Comparison of ENCODE assay signal across 8 cellular contexts in genomic region chr19:31350033-31350692, GRCh38. TPM values are rescaled to one million over a fixed set of nuclear protein-coding genes. Genes with fewer than 3 reads are reported as not detected.
DNase-seq lines count a peak whose midpoint lies in the region; ATAC-seq, FAIRE-seq and TF ChIP-seq lines count a peak whose summit lies in the region.

No MANE protein-coding gene starts in this region.

- no peak overlapping the region for H3K27ac Mint-ChIP-seq in astrocyte (ENCODE audit: unreplicated experiment)

- peaks cover 29% of the 10 kb centered on the region for H3K27me3 Mint-ChIP-seq in astrocyte (ENCODE audit: low read depth, unreplicated experiment)

- no peak for ATAC-seq in GM19023 (IDR thresholded peaks at IDR 0.05; ENCODE audit: unreplicated experiment)
- no peak for ATAC-seq in activated CD4-positive, CD25-positive, alpha-beta regulatory T cell treated with anti-CD3 and anti-CD28 coated beads, Interleukin-2, amount 50 U/mL, for 24 hours
- no peak for ATAC-seq in GM18858 (IDR thresholded peaks at IDR 0.05; ENCODE audit: unreplicated experiment)

- TF ChIP-seq CTCF in astrocyte (IDR thresholded peaks at IDR 0.05; ENCODE audit: insufficient read depth, low read depth, low read length) (no peak), keratinocyte (optimal IDR thresholded peaks at IDR 0.05 in 1 of 3, IDR thresholded peaks at IDR 0.05 in 1 of 3, conservative IDR thresholded peaks at IDR 0.05 in 1 of 3; ENCODE audit: extremely low read depth in 1 of 3, insufficient read depth in 2 of 3, low read length in 3 of 3) (no peak), suprapubic skin (IDR thresholded peaks at IDR 0.05) (no peak)

- no peak for TF ChIP-seq POLR2A in suprapubic skin (IDR thresholded peaks at IDR 0.05)

- no peaks in the 10 kb centered on the region for H3K9me3 ChIP-seq in astrocyte (ENCODE audit: insufficient read depth, low read depth, low read length)
- no peaks in the 10 kb centered on the region for H3K9me3 ChIP-seq in keratinocyte (ENCODE audit: control insufficient read depth, low read depth, low read length)
- no peaks in the 10 kb centered on the region for H3K9me3 ChIP-seq in suprapubic skin

- peak; percentile 22 for DNase-seq in NCI-H82 (lab: John Stamatoyannopoulos, UW)
- no peak for DNase-seq in NCI-H82 treated with DMSO at 0.1 percent for 48 hours (lab: John Stamatoyannopoulos, UW; ENCODE audit: unreplicated experiment)
- no peak for DNase-seq in astrocyte (ENCODE audit: low read depth)
- no peak for DNase-seq in keratinocyte (ENCODE audit: low read depth, low spot score)
- DNase-seq in suprapubic skin (ENCODE audit: low spot score in 2 of 2) = no peak

- H3K4me1 ChIP-seq in astrocyte (ENCODE audit: insufficient read depth, low read length) (peaks cover 25% of the 10 kb centered on the region), keratinocyte (ENCODE audit: control insufficient read depth, extremely low read depth, insufficient read depth, low read length) (peaks cover 24% of the 10 kb centered on the region), suprapubic skin (peaks cover 51% of the 10 kb centered on the region)

- H2AFZ ChIP-seq in astrocyte (ENCODE audit: low read depth, low read length) (peak overlapping the region; percentile 56), keratinocyte (ENCODE audit: control insufficient read depth, low read length) (peak overlapping the region; percentile 12)

- FAIRE-seq in astrocyte (lab: Jason Lieb, UNC) (no peak), keratinocyte (lab: Jason Lieb, UNC) (no peak)

- H3K4me2 ChIP-seq in astrocyte (ENCODE audit: low read length) (peak overlapping the region; percentile 96), keratinocyte (ENCODE audit: control insufficient read depth, extremely low read depth, insufficient read depth, low read depth, low read length) (peak overlapping the region; percentile 65)

- peak overlapping the region; percentile 90 for H3K9ac ChIP-seq in astrocyte (ENCODE audit: low read length)
- H3K9ac ChIP-seq in keratinocyte (ENCODE audit: control insufficient read depth, extremely low read depth, insufficient read depth, low read length) = peak overlapping the region; percentile 60

- dilution Hi-C loops in keratinocyte (cut with MboI; ENCODE audit: extremely low pct_ligation_motif_present, low sequenced_read_pairs) = no loop called here

- WGBS in suprapubic skin = 3% methylated on average over 13 of the region's 61 CpGs

- peak overlapping the region; percentile 79 for H3K4me3 Mint-ChIP-seq in astrocyte (ENCODE audit: unreplicated experiment)

- H4K20me1 ChIP-seq in astrocyte (ENCODE audit: insufficient read depth, low read length) (peaks cover 65% of the 10 kb centered on the region), keratinocyte (ENCODE audit: control insufficient read depth, extremely low read depth, insufficient read depth, low read length) (no peaks in the 10 kb centered on the region)

- H3K27ac ChIP-seq in astrocyte (ENCODE audit: low read depth, low read length) (peak overlapping the region; percentile 74), keratinocyte (ENCODE audit: control insufficient read depth, insufficient read depth, low read length) (peak overlapping the region; percentile 31), suprapubic skin (peak overlapping the region; percentile 93)

- no peaks in the 10 kb centered on the region for H3K9me1 ChIP-seq in keratinocyte (ENCODE audit: control insufficient read depth, extremely low read depth, insufficient read depth, low read length)

- H3K27me3 ChIP-seq in astrocyte (ENCODE audit: insufficient read depth, low read length) (peaks cover 24% of the 10 kb centered on the region), keratinocyte (ENCODE audit: control insufficient read depth, extremely low read depth, insufficient read depth, low read length) (peaks cover 32% of the 10 kb centered on the region), suprapubic skin (peaks cover 52% of the 10 kb centered on the region)

- peaks cover 2% of the 10 kb centered on the region for H3K36me3 ChIP-seq in astrocyte (ENCODE audit: insufficient read depth, low read length)
- peaks cover 0 to 2% of the 10 kb centered on the region in 2 experiments for H3K36me3 ChIP-seq in keratinocyte (ENCODE audit: control insufficient read depth in 2 of 2, extremely low read depth in 1 of 2, insufficient read depth in 2 of 2, low read length in 2 of 2)
- H3K36me3 ChIP-seq in suprapubic skin = no peaks in the 10 kb centered on the region

- H3K4me3 ChIP-seq in astrocyte (ENCODE audit: insufficient read depth, low read depth, low read length) (peak overlapping the region; percentile 82), keratinocyte (ENCODE audit: control insufficient read depth in 2 of 3, extremely low read depth in 1 of 3, insufficient read depth in 2 of 3, low read depth in 1 of 3, low read length in 3 of 3) (peak overlapping the region; percentile 56 to 81 (median 71)), suprapubic skin (peak overlapping the region; percentile 98)

- H3K9me3 Mint-ChIP-seq in astrocyte (ENCODE audit: unreplicated experiment) = no peaks in the 10 kb centered on the region

- H3K36me3 Mint-ChIP-seq in astrocyte (ENCODE audit: low read depth, unreplicated experiment) = no peaks in the 10 kb centered on the region

- H3K79me2 ChIP-seq in astrocyte (ENCODE audit: insufficient read depth, low read length) = peaks cover 62% of the 10 kb centered on the region
- peaks cover 23% of the 10 kb centered on the region for H3K79me2 ChIP-seq in keratinocyte (ENCODE audit: control insufficient read depth, insufficient read depth, low read length)

- H3K4me1 Mint-ChIP-seq in astrocyte (ENCODE audit: low read depth, unreplicated experiment) = peaks cover 13% of the 10 kb centered on the region

- no peak for TF ChIP-seq EP300 in suprapubic skin (IDR thresholded peaks at IDR 0.05)

RNA-seq across cellular contexts. Expression of gene TSHZ3, which starts 0.9 kb away (rescaled TPM):
- total RNA-seq in astrocyte (6.1 and 7.9 TPM in 2 replicates), suprapubic skin (1 to 10 TPM; 2.1 to 3.2 (median 2.7) TPM)
- 2.2 to 3.6 TPM (median 3.0 TPM) in 3 replicates for polyA plus RNA-seq in keratinocyte
- polyA plus RNA-seq in keratinocyte (2011; ENCODE audit: low read depth) = 3.3 TPM
- polyA plus RNA-seq in keratinocyte (2011; cell fraction: cytosol; rRNA removed) = 3.0 and 3.8 TPM in 2 replicates
- polyA plus RNA-seq in keratinocyte (2011; cell fraction: nucleus; rRNA removed) = 8.7 and 9.8 TPM in 2 replicates
- 2.6 and 6.1 TPM in 2 replicates for polyA plus RNA-seq in keratinocyte (2012; ENCODE audit: low replicate concordance)
- polyA minus RNA-seq in keratinocyte = 3.1 to 17.9 TPM (median 9.9 TPM) in 3 replicates
- polyA minus RNA-seq in keratinocyte (2011; cell fraction: cytosol; rRNA and poly(A)+ RNA removed) = 3.6 TPM
- 4.2 and 9.9 TPM in 2 replicates for polyA minus RNA-seq in keratinocyte (2011; cell fraction: nucleus; rRNA and poly(A)+ RNA removed)

Comparison
In these comparisons a context has a peak if more than half of its experiments do, and no peak if none do; other contexts are left out.
1. H3K27ac ChIP-seq: peak in every context shown above with its lines; median percentile 93 in suprapubic skin; 74 in astrocyte; 31 in keratinocyte.